Comparison of ENCODE assay signal across 17 cellular contexts in genomic region chr4:172786039-172786792, GRCh38.
DNase-seq lines count a peak whose midpoint lies in the region; ATAC-seq and TF ChIP-seq lines count a peak whose summit lies in the region.
"Had no signal": no experiment of that assay in that cellular context is flagged by ENCODE, and none has a peak within 500 bp of the region (broad histone marks: within the 10 kb centered on the region; RNA-seq: fewer than 3 reads in every experiment).

No MANE protein-coding gene starts in this region.

- H3K9me3 ChIP-seq in RWPE2 (ENCODE audit: severe bottlenecking) (no peaks in the 10 kb centered on the region), testis (no peaks in the 10 kb centered on the region), SJCRH30 (replicated peaks) (no peaks in the 10 kb centered on the region)
- H3K9me3 ChIP-seq: HAP-1 had no signal

- H3K36me3 ChIP-seq in RWPE2 (ENCODE audit: low read depth) (no peaks in the 10 kb centered on the region), testis (ENCODE audit: low read depth, missing control alignments) (no peaks in the 10 kb centered on the region), SJCRH30 (no peaks in the 10 kb centered on the region)
- H3K36me3 ChIP-seq: HAP-1 had no signal

- H3K4me1 ChIP-seq in RWPE2 (ENCODE audit: insufficient read depth, poor library complexity, severe bottlenecking) (peaks cover 9% of the 10 kb centered on the region), testis (no peaks in the 10 kb centered on the region), SJCRH30 (no peaks in the 10 kb centered on the region)
- H3K4me1 ChIP-seq: HAP-1 had no signal

- no peak for TF ChIP-seq POLR2A in testis (IDR thresholded peaks at IDR 0.05)

- DNase-seq in SIG-M5 treated with dmso at 0.1 percent for 504 hours (lab: John Stamatoyannopoulos, UW; ENCODE audit: unreplicated experiment) (peak; percentile 19), SIG-M5 (lab: John Stamatoyannopoulos, UW) (no peak), RWPE2 (ENCODE audit: low spot score) (no peak), fibroblast of peridontal ligament (ENCODE audit: extremely low read depth) (peak; percentile 57), testis (peak; percentile 27), SJCRH30 (no peak), posterior vena cava (ENCODE audit: low spot score) (no peak), midbrain (lab: John Stamatoyannopoulos, UW) (no peak)
- DNase-seq: activated CD8-positive, alpha-beta memory T cell treated with anti-CD3 and anti-CD28 coated beads, Interleukin-2, amount 10 ng/mL, durations not matched to agents 7 days and 5 days; activated naive CD4-positive, alpha-beta T cell treated with anti-CD3 and anti-CD28 coated beads, Interleukin-2, amount 10 ng/mL, durations not matched to agents 7 days and 5 days; cerebellar nuclear complex; hippocampal formation; left ventricle myocardium superior; NCI-H2029; SHP77 treated with DMSO at 0.1 percent for 48 hours; stimulated activated naive CD8-positive, alpha-beta T cell treated with anti-CD3 and anti-CD28 coated beads, Interleukin-15, Interleukin-2, amounts not matched to agents 100 U/mL and 50 U/mL, for 24 hours had no signal

- H3K27me3 ChIP-seq in RWPE2 (ENCODE audit: insufficient read depth, poor library complexity, severe bottlenecking), result no peaks in the 10 kb centered on the region
- no peaks in the 10 kb centered on the region for H3K27me3 ChIP-seq in testis
- H3K27me3 ChIP-seq in SJCRH30, result no peaks in the 10 kb centered on the region

- WGBS in testis, 2 donors, result 27 to 41% methylated on average over 4 of the region's 4 CpGs

- TF ChIP-seq CTCF in RWPE2 (IDR thresholded peaks at IDR 0.05; ENCODE audit: poor library complexity, severe bottlenecking), result no peak
- no peak for TF ChIP-seq CTCF in testis (IDR thresholded peaks at IDR 0.05)

- no peak overlapping the region for H3K27ac ChIP-seq in RWPE2 (ENCODE audit: poor library complexity, severe bottlenecking)
- H3K27ac ChIP-seq in testis, result no peak overlapping the region
- H3K27ac ChIP-seq in SJCRH30, result no peak overlapping the region

- intact Hi-C loops in testis (cut with DNase I; ENCODE audit: low total_unique reads), result no loop called here
- intact Hi-C loops in posterior vena cava (cut with DNase I), result no loop called here

- ATAC-seq in RWPE2 (ENCODE audit: low read depth), result peak; percentile 48; the same call in 2 of the 3 replicates
- ATAC-seq: activated CD8-positive, alpha-beta memory T cell treated with anti-CD3 and anti-CD28 coated beads, Interleukin-2, amount 10 ng/mL, durations not matched to agents 7 days and 5 days; left ventricle myocardium superior; stimulated activated naive CD8-positive, alpha-beta T cell treated with anti-CD3 and anti-CD28 coated beads, Interleukin-15, Interleukin-2, amounts not matched to agents 100 U/mL and 50 U/mL, for 24 hours had no signal

- H3K4me3 ChIP-seq in RWPE2 (ENCODE audit: severe bottlenecking) (no peak overlapping the region), testis (no peak overlapping the region), SJCRH30 (no peak overlapping the region)
- H3K4me3 ChIP-seq: HAP-1 had no signal

Comparison
In these comparisons a context has a peak if more than half of its experiments do, and no peak if none do; other contexts are left out.
1. DNase-seq: peak in SIG-M5 treated with dmso at 0.1 percent for 504 hours (single experiment), fibroblast of peridontal ligament (single experiment) and testis (single experiment); none in SIG-M5 (single experiment), RWPE2 (single experiment), SJCRH30 (0 of 2), posterior vena cava (single experiment) and midbrain (single experiment).